Comparison of ENCODE assay signal across 25 cellular contexts in the genomic region with DNA sequence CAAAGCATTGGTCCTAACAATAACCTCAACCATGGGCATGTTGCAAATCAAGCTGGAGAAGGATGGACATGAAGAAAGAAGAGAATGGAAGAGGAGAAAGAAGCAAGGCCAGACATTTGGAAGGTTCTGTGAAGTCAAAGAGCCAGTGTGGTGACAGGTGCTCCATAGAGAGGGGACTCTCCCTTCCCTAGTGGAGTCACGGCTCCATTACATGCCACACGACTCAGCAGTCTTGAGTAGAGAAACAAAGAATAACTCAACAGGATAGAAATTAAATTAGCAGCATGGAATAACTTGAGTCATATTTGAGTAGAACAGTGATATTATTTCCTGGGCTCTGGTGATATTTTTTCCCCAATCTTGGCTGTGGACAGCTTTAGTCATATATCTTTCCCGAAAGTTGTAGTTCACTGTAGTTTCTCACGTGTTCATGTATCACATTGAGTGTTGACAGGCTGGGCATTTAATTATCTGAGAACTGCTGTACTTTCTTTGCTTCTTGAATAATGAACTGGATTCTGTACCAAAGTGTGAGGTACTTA.
DNase-seq lines count a peak whose midpoint lies in the region; ATAC-seq and TF ChIP-seq lines count a peak whose summit lies in the region.
"Had no signal": no experiment of that assay in that cellular context is flagged by ENCODE, and none has a peak within 500 bp of the region (broad histone marks: within the 10 kb centered on the region; RNA-seq: fewer than 3 reads in every experiment).

No MANE protein-coding gene starts in this region.

- no peaks in the 10 kb centered on the region for H3K9me3 ChIP-seq in parathyroid adenoma (ENCODE audit: control insufficient read depth, low read length)
- H3K9me3 ChIP-seq in neural progenitor cell (ENCODE audit: low read depth), result peaks cover 8% of the 10 kb centered on the region
- H3K9me3 ChIP-seq: mucosa of descending colon, pancreas, right lobe of liver, transverse colon had no signal

- H3K36me3 Mint-ChIP-seq in WTC11 (peaks cover 15% of the 10 kb centered on the region), neural progenitor cell (no peaks in the 10 kb centered on the region)
- H3K36me3 Mint-ChIP-seq: activated naive CD4-positive, alpha-beta T cell treated with anti-CD3 and anti-CD28 coated beads, Interleukin-2, amount 50 U/mL, for 24 hours had no signal

- H3K27ac Mint-ChIP-seq in WTC11 (no peak overlapping the region), neural progenitor cell (no peak overlapping the region)
- H3K27ac Mint-ChIP-seq: activated naive CD4-positive, alpha-beta T cell treated with anti-CD3 and anti-CD28 coated beads, Interleukin-2, amount 50 U/mL, for 24 hours; nephron progenitor cell; stimulated activated naive CD8-positive, alpha-beta T cell treated with anti-CD3 and anti-CD28 coated beads, Interleukin-15, amount 100 ng/mL, for 72 hours had no signal

- H3K27me3 Mint-ChIP-seq in WTC11 (ENCODE audit: low read depth) (peaks cover 4% of the 10 kb centered on the region), neural progenitor cell (ENCODE audit: insufficient read depth, low read depth) (peaks cover 3% of the 10 kb centered on the region)
- H3K27me3 Mint-ChIP-seq: stimulated activated naive CD8-positive, alpha-beta T cell treated with anti-CD3 and anti-CD28 coated beads, Interleukin-15, amount 100 ng/mL, for 72 hours had no signal

- peaks cover 24% of the 10 kb centered on the region for H3K9me3 Mint-ChIP-seq in WTC11
- peaks cover 9% of the 10 kb centered on the region for H3K9me3 Mint-ChIP-seq in neural progenitor cell
- H3K9me3 Mint-ChIP-seq: activated naive CD4-positive, alpha-beta T cell treated with anti-CD3 and anti-CD28 coated beads, Interleukin-2, amount 50 U/mL, for 24 hours had no signal

- H4K20me1 ChIP-seq in neural progenitor cell (ENCODE audit: low read depth), result no peaks in the 10 kb centered on the region

- CTCF ChIA-PET in WTC11 (lab: Charles Lee), result no interaction called here

- no peak overlapping the region for H3K9ac ChIP-seq in parathyroid adenoma
- H3K9ac ChIP-seq in neural progenitor cell, result no peak overlapping the region

- H3K4me3 Mint-ChIP-seq in WTC11, result no peak overlapping the region
- H3K4me3 Mint-ChIP-seq in neural progenitor cell, result no peak overlapping the region
- H3K4me3 Mint-ChIP-seq: activated naive CD4-positive, alpha-beta T cell treated with anti-CD3 and anti-CD28 coated beads, Interleukin-2, amount 50 U/mL, for 24 hours; nephron progenitor cell; stimulated activated naive CD8-positive, alpha-beta T cell treated with anti-CD3 and anti-CD28 coated beads, Interleukin-15, amount 100 ng/mL, for 72 hours had no signal

- no peak overlapping the region for H3K4me2 ChIP-seq in parathyroid adenoma (ENCODE audit: low read length)
- H3K4me2 ChIP-seq in neural progenitor cell, result no peak overlapping the region

- H3K36me3 ChIP-seq in parathyroid adenoma (ENCODE audit: control insufficient read depth, insufficient read depth, low read length) (no peaks in the 10 kb centered on the region), neural progenitor cell (no peaks in the 10 kb centered on the region)
- H3K36me3 ChIP-seq: BE2C, pancreas, right lobe of liver, transverse colon had no signal

- H3K27me3 ChIP-seq in parathyroid adenoma (ENCODE audit: control insufficient read depth, insufficient read depth, low read length) (no peaks in the 10 kb centered on the region), neural progenitor cell (no peaks in the 10 kb centered on the region)
- H3K27me3 ChIP-seq: BE2C, pancreas, right lobe of liver, transverse colon had no signal

- POLR2A ChIA-PET in WTC11 (lab: Charles Lee), result no interaction called here

- H3F3A ChIP-seq in neural progenitor cell (ENCODE audit: low read depth), result peaks cover 13% of the 10 kb centered on the region

- ATAC-seq in GM21360 (IDR thresholded peaks at IDR 0.05; ENCODE audit: unreplicated experiment) (peak; percentile 56), WTC11 (peak; percentile 72)
- ATAC-seq: mucosa of descending colon; pancreas; right lobe of liver; stimulated activated naive CD8-positive, alpha-beta T cell treated with anti-CD3 and anti-CD28 coated beads, Interleukin-15, amount 100 ng/mL, for 72 hours had no signal

- DNase-seq in Daoy (ENCODE audit: low read depth), result peak; percentile 38
- DNase-seq in WTC11 (ENCODE audit: low spot score), result no peak
- DNase-seq in neural progenitor cell (ENCODE audit: low spot score), result no peak
- DNase-seq in NCI-H146 (lab: John Stamatoyannopoulos, UW), result no peak
- DNase-seq in activated T-cell treated with anti-CD3 and anti-CD28 coated beads, Interleukin-2, amount 50 U/mL, for 48 hours, result no peak
- DNase-seq: BE2C; central memory CD4-positive, alpha-beta T cell; dermis blood vessel endothelial cell; head of caudate nucleus; KG1; kidney glomerular epithelial cell; mucosa of descending colon; NCI-H1694; NCI-H526 treated with DMSO at 0.1 percent for 48 hours; nephron progenitor cell; pancreas; right lobe of liver; RPMI8226; stimulated activated naive CD8-positive, alpha-beta T cell treated with anti-CD3 and anti-CD28 coated beads, Interleukin-15, amount 100 ng/mL, for 72 hours; T-helper 2 cell; transverse colon had no signal

- H2AFZ ChIP-seq in parathyroid adenoma, result no peak overlapping the region
- no peak overlapping the region for H2AFZ ChIP-seq in neural progenitor cell (replicated peaks)

- TF ChIP-seq CTCF in WTC11 (IDR thresholded peaks at IDR 0.05) (no peak), parathyroid adenoma (IDR thresholded peaks at IDR 0.05) (no peak), neural progenitor cell (IDR thresholded peaks at IDR 0.05) (no peak)

- H3K27ac ChIP-seq in parathyroid adenoma (peak overlapping the region; percentile 84), neural progenitor cell (no peak overlapping the region)
- H3K27ac ChIP-seq: pancreas, right lobe of liver, transverse colon had no signal

- H3K4me3 ChIP-seq in parathyroid adenoma (ENCODE audit: low read depth, low read length), result no peak overlapping the region
- no peak overlapping the region for H3K4me3 ChIP-seq in neural progenitor cell
- H3K4me3 ChIP-seq: lung, mucosa of descending colon, pancreas, right lobe of liver, transverse colon had no signal

- peaks cover 26% of the 10 kb centered on the region for H3K4me1 Mint-ChIP-seq in WTC11
- peaks cover 9% of the 10 kb centered on the region for H3K4me1 Mint-ChIP-seq in neural progenitor cell
- H3K4me1 Mint-ChIP-seq: activated naive CD4-positive, alpha-beta T cell treated with anti-CD3 and anti-CD28 coated beads, Interleukin-2, amount 50 U/mL, for 24 hours; stimulated activated naive CD8-positive, alpha-beta T cell treated with anti-CD3 and anti-CD28 coated beads, Interleukin-15, amount 100 ng/mL, for 72 hours had no signal

- H3K79me2 ChIP-seq in parathyroid adenoma (no peaks in the 10 kb centered on the region), neural progenitor cell (ENCODE audit: low read depth) (no peaks in the 10 kb centered on the region)

- H3K4me1 ChIP-seq in parathyroid adenoma (peaks cover 22% of the 10 kb centered on the region), neural progenitor cell (peaks cover 23% of the 10 kb centered on the region)
- H3K4me1 ChIP-seq: BE2C, pancreas, right lobe of liver, transverse colon had no signal

TF ChIP-seq in WTC11, 78 proteins besides CTCF, POLR2A, EP300 and RAD21 (continues in another document):
- TF ChIP-seq, protein P1, sequence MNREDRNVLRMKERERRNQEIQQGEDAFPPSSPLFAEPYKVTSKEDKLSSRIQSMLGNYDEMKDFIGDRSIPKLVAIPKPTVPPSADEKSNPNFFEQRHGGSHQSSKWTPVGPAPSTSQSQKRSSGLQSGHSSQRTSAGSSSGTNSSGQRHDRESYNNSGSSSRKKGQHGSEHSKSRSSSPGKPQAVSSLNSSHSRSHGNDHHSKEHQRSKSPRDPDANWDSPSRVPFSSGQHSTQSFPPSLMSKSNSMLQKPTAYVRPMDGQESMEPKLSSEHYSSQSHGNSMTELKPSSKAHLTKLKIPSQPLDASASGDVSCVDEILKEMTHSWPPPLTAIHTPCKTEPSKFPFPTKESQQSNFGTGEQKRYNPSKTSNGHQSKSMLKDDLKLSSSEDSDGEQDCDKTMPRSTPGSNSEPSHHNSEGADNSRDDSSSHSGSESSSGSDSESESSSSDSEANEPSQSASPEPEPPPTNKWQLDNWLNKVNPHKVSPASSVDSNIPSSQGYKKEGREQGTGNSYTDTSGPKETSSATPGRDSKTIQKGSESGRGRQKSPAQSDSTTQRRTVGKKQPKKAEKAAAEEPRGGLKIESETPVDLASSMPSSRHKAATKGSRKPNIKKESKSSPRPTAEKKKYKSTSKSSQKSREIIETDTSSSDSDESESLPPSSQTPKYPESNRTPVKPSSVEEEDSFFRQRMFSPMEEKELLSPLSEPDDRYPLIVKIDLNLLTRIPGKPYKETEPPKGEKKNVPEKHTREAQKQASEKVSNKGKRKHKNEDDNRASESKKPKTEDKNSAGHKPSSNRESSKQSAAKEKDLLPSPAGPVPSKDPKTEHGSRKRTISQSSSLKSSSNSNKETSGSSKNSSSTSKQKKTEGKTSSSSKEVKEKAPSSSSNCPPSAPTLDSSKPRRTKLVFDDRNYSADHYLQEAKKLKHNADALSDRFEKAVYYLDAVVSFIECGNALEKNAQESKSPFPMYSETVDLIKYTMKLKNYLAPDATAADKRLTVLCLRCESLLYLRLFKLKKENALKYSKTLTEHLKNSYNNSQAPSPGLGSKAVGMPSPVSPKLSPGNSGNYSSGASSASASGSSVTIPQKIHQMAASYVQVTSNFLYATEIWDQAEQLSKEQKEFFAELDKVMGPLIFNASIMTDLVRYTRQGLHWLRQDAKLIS (CRISPR knock-in tag; IDR thresholded peaks at IDR 0.05; ENCODE audit: borderline replicate concordance), result no peak
- TF ChIP-seq, protein P2, sequence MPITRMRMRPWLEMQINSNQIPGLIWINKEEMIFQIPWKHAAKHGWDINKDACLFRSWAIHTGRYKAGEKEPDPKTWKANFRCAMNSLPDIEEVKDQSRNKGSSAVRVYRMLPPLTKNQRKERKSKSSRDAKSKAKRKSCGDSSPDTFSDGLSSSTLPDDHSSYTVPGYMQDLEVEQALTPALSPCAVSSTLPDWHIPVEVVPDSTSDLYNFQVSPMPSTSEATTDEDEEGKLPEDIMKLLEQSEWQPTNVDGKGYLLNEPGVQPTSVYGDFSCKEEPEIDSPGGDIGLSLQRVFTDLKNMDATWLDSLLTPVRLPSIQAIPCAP (CRISPR knock-in tag; IDR thresholded peaks at IDR 0.05), result no peak
- TF ChIP-seq, protein P3, sequence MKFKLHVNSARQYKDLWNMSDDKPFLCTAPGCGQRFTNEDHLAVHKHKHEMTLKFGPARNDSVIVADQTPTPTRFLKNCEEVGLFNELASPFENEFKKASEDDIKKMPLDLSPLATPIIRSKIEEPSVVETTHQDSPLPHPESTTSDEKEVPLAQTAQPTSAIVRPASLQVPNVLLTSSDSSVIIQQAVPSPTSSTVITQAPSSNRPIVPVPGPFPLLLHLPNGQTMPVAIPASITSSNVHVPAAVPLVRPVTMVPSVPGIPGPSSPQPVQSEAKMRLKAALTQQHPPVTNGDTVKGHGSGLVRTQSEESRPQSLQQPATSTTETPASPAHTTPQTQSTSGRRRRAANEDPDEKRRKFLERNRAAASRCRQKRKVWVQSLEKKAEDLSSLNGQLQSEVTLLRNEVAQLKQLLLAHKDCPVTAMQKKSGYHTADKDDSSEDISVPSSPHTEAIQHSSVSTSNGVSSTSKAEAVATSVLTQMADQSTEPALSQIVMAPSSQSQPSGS (CRISPR knock-in tag; IDR thresholded peaks at IDR 0.05; ENCODE audit: borderline replicate concordance, low read depth), result no peak
- TF ChIP-seq SMAD3 (CRISPR knock-in tag; IDR thresholded peaks at IDR 0.05; ENCODE audit: borderline replicate concordance), result no peak
